In genomic region chr10:96229568-96230030, GRCh38 we compare ENCODE assay signal across 8 cellular contexts. TPM values are rescaled to one million over a fixed set of nuclear protein-coding genes. Genes with fewer than 3 reads are reported as not detected.
DNase-seq lines count a peak whose midpoint lies in the region; ATAC-seq and TF ChIP-seq lines count a peak whose summit lies in the region.

No MANE protein-coding gene starts in this region.

- ATAC-seq in HG02798 (IDR thresholded peaks at IDR 0.05; ENCODE audit: poor library complexity, unreplicated experiment), result peak; percentile 64
- ATAC-seq in activated T-cell treated with anti-CD3 and anti-CD28 coated beads, Interleukin-2, amount 50 U/mL, for 4 hours, result peak; percentile 61 to 88

- H3K79me2 ChIP-seq in PC-9 (ENCODE audit: low read depth), result no peaks in the 10 kb centered on the region

- H3K4me3 ChIP-seq in PC-9 (no peak overlapping the region), fibroblast of mammary gland (ENCODE audit: control insufficient read depth, low read depth, low read length) (no peak overlapping the region), neutrophil (ENCODE audit: low read depth in 1 of 2, low read length in 1 of 2) (no peak overlapping the region)

- BruUV-seq in PC-9 (replicated peaks; lab: Mats Ljungman, UMichigan), result no TSS peak

- no peaks in the 10 kb centered on the region for H3F3A ChIP-seq in PC-9 (ENCODE audit: insufficient read depth, low read depth)

- POLR2A ChIA-PET in PC-9 (lab: Charles Lee; ENCODE audit: unreplicated experiment), result no interaction called here

- DNase-seq in DMS153 treated with DMSO at 0.1 percent for 48 hours (lab: John Stamatoyannopoulos, UW; ENCODE audit: unreplicated experiment) (peak; percentile 3), PC-9 (peak in 1 of 2 experiments; percentile 37), fibroblast of mammary gland (ENCODE audit: low read depth) (peak; percentile 64), stromal cell of bone marrow (ENCODE audit: low read depth) (peak; percentile 36), NCI-H187 treated with DMSO at 0.1 percent for 48 hours (lab: John Stamatoyannopoulos, UW) (no peak)
- peak; percentile 60 for DNase-seq in activated T-cell treated with anti-CD3 and anti-CD28 coated beads, Interleukin-2, amount 50 U/mL, for 4 hours

- no peaks in the 10 kb centered on the region for H3K27me3 ChIP-seq in PC-9 (ENCODE audit: insufficient read depth, low read depth)
- no peaks in the 10 kb centered on the region for H3K27me3 ChIP-seq in neutrophil

- no peak overlapping the region for H2AFZ ChIP-seq in PC-9

- H3K9me3 Mint-ChIP-seq in activated T-cell treated with anti-CD3 and anti-CD28 coated beads, Interleukin-2, amount 50 U/mL, for 4 hours, result no peaks in the 10 kb centered on the region

- TF ChIP-seq CTCF in PC-9 (conservative IDR thresholded peaks at IDR 0.05) (peak; percentile 81), fibroblast of mammary gland (conservative IDR thresholded peaks at IDR 0.05; ENCODE audit: control insufficient read depth, insufficient read depth, low read depth, low read length) (peak; percentile 78), neutrophil (IDR thresholded peaks at IDR 0.05) (peak; percentile 66)

- H3K27ac ChIP-seq in PC-9 (no peak overlapping the region), neutrophil (no peak overlapping the region)

- H3K4me2 ChIP-seq in PC-9, result no peak overlapping the region

- H3K4me1 ChIP-seq in PC-9 (replicated peaks; ENCODE audit: insufficient read depth) (no peaks in the 10 kb centered on the region), neutrophil (ENCODE audit: control insufficient read depth in 1 of 2, insufficient read depth in 1 of 2, low read depth in 1 of 2, low read length in 1 of 2) (no peaks in the 10 kb centered on the region)

- H3K27me3 Mint-ChIP-seq in activated T-cell treated with anti-CD3 and anti-CD28 coated beads, Interleukin-2, amount 50 U/mL, for 4 hours (ENCODE audit: low read depth), result no peaks in the 10 kb centered on the region

- H3K36me3 Mint-ChIP-seq in activated T-cell treated with anti-CD3 and anti-CD28 coated beads, Interleukin-2, amount 50 U/mL, for 4 hours (ENCODE audit: insufficient read depth), result no peaks in the 10 kb centered on the region

- CTCF ChIA-PET in PC-9 (lab: Charles Lee), result interaction anchor here (0.6 to 1.5 kb wide), 15 partner anchors 15 to 1189 kb away, joined by 3 to 9 read pairs (median 5); no protein-coding TSS in a partner anchor

- intact Hi-C loops in PC-9 (cut with micrococcal nuclease; ENCODE audit: unreplicated experiment), result loop anchor here (1.0 to 10.0 kb wide), 2 partner anchors 64 to 215 kb away; no protein-coding TSS in a partner anchor

- H3K9me3 ChIP-seq in PC-9 (ENCODE audit: insufficient read depth, low read depth) (no peaks in the 10 kb centered on the region), neutrophil (no peaks in the 10 kb centered on the region)

- H3K4me1 Mint-ChIP-seq in activated T-cell treated with anti-CD3 and anti-CD28 coated beads, Interleukin-2, amount 50 U/mL, for 4 hours (ENCODE audit: low read depth), result no peaks in the 10 kb centered on the region

- H4K20me1 ChIP-seq in PC-9 (ENCODE audit: insufficient read depth), result no peaks in the 10 kb centered on the region

- H3K4me3 Mint-ChIP-seq in activated T-cell treated with anti-CD3 and anti-CD28 coated beads, Interleukin-2, amount 50 U/mL, for 4 hours, result no peak overlapping the region

- no peaks in the 10 kb centered on the region for H3K9me2 ChIP-seq in PC-9 (ENCODE audit: insufficient read depth)

- H3K36me3 ChIP-seq in PC-9 (ENCODE audit: low read depth), result no peaks in the 10 kb centered on the region
- H3K36me3 ChIP-seq in neutrophil, result no peaks in the 10 kb centered on the region

RNA-seq across cellular contexts. Expression of gene BLNK, which starts 41.8 kb away (rescaled TPM):
- total RNA-seq in PC-9 (2021), result 0.98 and 1.0 TPM in 2 replicates
- total RNA-seq in activated T-cell treated with anti-CD3 and anti-CD28 coated beads, Interleukin-2, amount 50 U/mL, for 4 hours, result under 1 TPM in 2 of 3 donors, not detected in 1; 0.13 to 0.95 TPM
